ENCODE assay signal across 31 cellular contexts in the genomic region with DNA sequence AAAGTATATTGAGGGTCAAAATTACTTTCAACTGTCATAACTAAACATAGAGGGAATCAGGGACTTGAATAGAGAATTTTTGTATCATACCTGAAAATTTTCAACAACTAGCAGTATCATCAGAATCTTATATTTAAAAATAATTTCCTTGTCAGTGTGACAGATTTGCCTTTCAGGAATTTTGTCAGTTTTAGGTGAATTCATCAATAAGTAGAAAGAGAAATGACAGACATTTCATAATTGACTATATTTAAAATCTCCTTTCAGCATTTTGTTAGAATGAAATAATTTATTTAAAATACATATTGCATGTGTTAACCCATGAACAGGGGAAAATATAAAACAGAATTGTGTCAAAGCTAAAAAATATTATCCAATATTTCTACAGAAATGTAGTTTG. TPM values are rescaled to one million over a fixed set of nuclear protein-coding genes. Genes with fewer than 3 reads are reported as not detected.
"Had no signal": no experiment of that assay in that cellular context is flagged by ENCODE, and none has a peak within 500 bp of the region (broad histone marks: within the 10 kb centered on the region; RNA-seq: fewer than 3 reads in every experiment).

No MANE protein-coding gene starts in this region.

- H3K27ac ChIP-seq: stomach, suprapubic skin, testis, thoracic aorta, thyroid gland, tibial artery, tibial nerve, transverse colon, upper lobe of left lung, upper lobe of right lung, uterus, vagina had no signal

- DNase-seq: stimulated activated CD4-positive, alpha-beta T cell treated with anti-CD3 and anti-CD28 coated beads, Interleukin-2, amount 100 ng/mL, for 48 hours; stimulated activated CD4-positive, alpha-beta T cell treated with anti-CD3 and anti-CD28 coated beads, Interleukin-4, amount 100 ng/mL, for 1 hour; stimulated activated CD4-positive, alpha-beta T cell treated with anti-CD3 and anti-CD28 coated beads, Interleukin-4, amount 100 ng/mL, for 24 hours; stimulated activated CD4-positive, alpha-beta T cell treated with anti-CD3 and anti-CD28 coated beads, Interleukin-4, amount 100 ng/mL, for 4 hours; stimulated activated CD8-positive, alpha-beta memory T cell treated with anti-CD3 and anti-CD28 coated beads, Interleukin-4, amount 100 ng/mL, for 48 hours; stimulated activated naive B cell treated with anti-CD40 and anti-IgM and Interleukin-4, amounts not matched to agents 10 μg/mL and 1 μg/mL and 100 μg/mL, for 72 hours; stimulated activated naive CD4-positive, alpha-beta T cell; stimulated activated naive CD4-positive, alpha-beta T cell treated with Interleukin-2 at 50 U/mL for 16 hours; stimulated activated naive CD8-positive, alpha-beta T cell treated with anti-CD3 and anti-CD28 coated beads, Interleukin-15, amount 100 ng/mL, for 72 hours; stimulated activated naive CD8-positive, alpha-beta T cell treated with anti-CD3 and anti-CD28 coated beads, Interleukin-15, Interleukin-2, amounts not matched to agents 100 U/mL and 50 U/mL, for 24 hours; stomach; substantia nigra; testis; thyroid gland; tibial artery; transverse colon; trophoblast cell; upper lobe of left lung; upper lobe of right lung; uterus had no signal

- H3K4me3 ChIP-seq: stomach, suprapubic skin, testis, thoracic aorta, thyroid gland, tibial artery, tibial nerve, transverse colon, upper lobe of left lung, upper lobe of right lung, uterus, vagina had no signal

- H3K9me3 ChIP-seq: stomach, suprapubic skin, testis, thoracic aorta, thyroid gland, tibial artery, transverse colon, upper lobe of left lung, upper lobe of right lung, uterus, vagina had no signal

- H3K36me3 ChIP-seq: stomach, suprapubic skin, thoracic aorta, thyroid gland, tibial artery, tibial nerve, transverse colon, upper lobe of left lung, upper lobe of right lung, uterus, vagina had no signal

- H3K27me3 ChIP-seq: stomach, suprapubic skin, testis, thyroid gland, tibial artery, tibial nerve, transverse colon, upper lobe of left lung, upper lobe of right lung, uterus, vagina had no signal

- FAIRE-seq: urothelium cell line had no signal

- H3K4me1 ChIP-seq: stomach, suprapubic skin, testis, thyroid gland, tibial artery, tibial nerve, transverse colon, upper lobe of left lung, upper lobe of right lung, uterus, vagina had no signal

- ATAC-seq: stimulated activated effector memory CD8-positive, alpha-beta T cell treated with anti-CD3 and anti-CD28 coated beads, Interleukin-12 subunit alpha, Interleukin-12 subunit beta, amount 100 ng/mL, for 72 hours; stimulated activated memory B cell treated with anti-CD40 and anti-IgM and Interleukin-4, amounts not matched to agents 10 μg/mL and 1 μg/mL and 100 μg/mL, for 72 hours; stimulated activated naive B cell treated with anti-CD40 and anti-IgM and Interleukin-4, amounts not matched to agents 10 μg/mL and 1 μg/mL and 100 μg/mL, for 72 hours; stimulated activated naive CD8-positive, alpha-beta T cell treated with anti-CD3 and anti-CD28 coated beads, Interleukin-15, amount 100 ng/mL, for 72 hours; stimulated activated naive CD8-positive, alpha-beta T cell treated with anti-CD3 and anti-CD28 coated beads, Interleukin-15, Interleukin-2, amounts not matched to agents 100 U/mL and 50 U/mL, for 24 hours; upper lobe of right lung had no signal

RNA-seq across cellular contexts. Expression of gene PDCL2, which starts 8.6 kb away (rescaled TPM):
- total RNA-seq: stomach, subcutaneous adipose tissue, suprapubic skin, temporal lobe, thoracic aorta, thyroid gland, tibial nerve, transverse colon, upper lobe of left lung, upper lobe of right lung, ureter, urinary bladder, uterus, vagina had no signal
- polyA plus RNA-seq: urinary bladder had no signal

RNA-seq across cellular contexts. Expression of gene NMU, which starts 35.5 kb away (rescaled TPM):
- total RNA-seq: subcutaneous adipose tissue, thoracic aorta, ureter had no signal
